1 cellular context compared by ENCODE assay signal in the genomic region with DNA sequence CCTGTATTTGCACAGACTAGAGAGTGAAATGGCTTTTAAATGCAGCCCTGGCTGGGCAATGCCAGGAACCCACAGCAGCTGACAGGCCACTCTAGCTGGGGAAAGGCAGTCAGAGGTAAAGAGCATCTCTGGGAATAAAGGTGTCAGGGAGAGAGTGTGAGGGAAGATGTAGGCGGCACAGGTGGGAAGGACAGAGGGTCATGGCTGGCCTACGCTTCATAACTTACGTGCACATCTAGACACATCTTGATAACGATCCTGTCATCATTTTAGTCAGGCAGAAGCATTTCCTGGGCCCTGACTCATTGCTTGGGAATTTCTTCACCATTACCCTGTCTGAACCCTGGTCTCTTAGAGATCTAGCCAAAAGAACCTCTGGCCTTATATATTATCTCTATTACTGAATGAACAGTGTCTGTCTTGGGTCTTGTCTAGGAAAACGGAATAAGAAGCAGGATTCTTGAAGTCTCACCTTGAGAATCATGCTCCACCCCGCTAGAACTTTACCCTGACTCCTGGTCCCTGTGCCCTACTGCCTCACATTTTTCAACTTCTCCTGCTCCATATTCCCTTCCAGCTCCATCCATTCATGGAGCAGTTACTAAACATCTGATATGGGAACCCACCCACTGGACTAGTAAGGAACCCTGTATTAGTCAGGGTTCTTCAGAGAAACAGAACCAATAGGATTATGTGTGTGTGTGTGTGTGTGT.
TF ChIP-seq lines count a peak whose summit lies in the region.

No MANE protein-coding gene starts in this region.

TF ChIP-seq in HCT116, 20 proteins besides CTCF, POLR2A, EP300 and RAD21 (continued from another document):
- no peak for TF ChIP-seq EGR1 (IDR thresholded peaks at IDR 0.05; ENCODE audit: low read depth)
- peak; percentile 68; the same call in 1 of the 2 replicates for TF ChIP-seq CBX3 (IDR thresholded peaks at IDR 0.05; ENCODE audit: low read depth)
- no peak for TF ChIP-seq CEBPB (IDR thresholded peaks at IDR 0.05; ENCODE audit: low read depth)
- TF ChIP-seq, protein P1, sequence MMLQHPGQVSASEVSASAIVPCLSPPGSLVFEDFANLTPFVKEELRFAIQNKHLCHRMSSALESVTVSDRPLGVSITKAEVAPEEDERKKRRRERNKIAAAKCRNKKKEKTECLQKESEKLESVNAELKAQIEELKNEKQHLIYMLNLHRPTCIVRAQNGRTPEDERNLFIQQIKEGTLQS (IDR thresholded peaks at IDR 0.05): 0 out of 2 replicates have a peak, but pooled peaks have one; percentile 13
- TF ChIP-seq ZFX (IDR thresholded peaks at IDR 0.05): no peak
- TF ChIP-seq JUND (IDR thresholded peaks at IDR 0.05): peak; percentile 82
